1 cellular context compared by ENCODE assay signal in genomic region chr17:73271078-73271477, GRCh38.
TF ChIP-seq lines count a peak whose summit lies in the region.

No MANE protein-coding gene starts in this region.

TF ChIP-seq in GM23338, 12 proteins besides CTCF, POLR2A, EP300 and RAD21 (continued from another document):
- no peak for TF ChIP-seq ZNF462 (CRISPR knock-in tag; IDR thresholded peaks at IDR 0.05)
